ENCODE assay signal across 9 cellular contexts in genomic region chr18:63342206-63342605, GRCh38. TPM values are rescaled to one million over a fixed set of nuclear protein-coding genes. Genes with fewer than 3 reads are reported as not detected.
DNase-seq lines count a peak whose midpoint lies in the region; ATAC-seq, FAIRE-seq and TF ChIP-seq lines count a peak whose summit lies in the region.
"Had no signal": no experiment of that assay in that cellular context is flagged by ENCODE, and none has a peak within 500 bp of the region (broad histone marks: within the 10 kb centered on the region; RNA-seq: fewer than 3 reads in every experiment).

No MANE protein-coding gene starts in this region.

- H3K9me3 ChIP-seq in lower lobe of right lung, result no peaks in the 10 kb centered on the region
- H3K9me3 ChIP-seq: body of pancreas had no signal

- no peak for TF ChIP-seq POLR2A in GM12891 (IDR thresholded peaks at IDR 0.05; ENCODE audit: low read depth, low read length)

- no peaks in the 10 kb centered on the region for H3K4me1 ChIP-seq in lower lobe of right lung
- H3K4me1 ChIP-seq: body of pancreas had no signal

- H3K27me3 ChIP-seq in lower lobe of right lung (ENCODE audit: low read depth), result no peaks in the 10 kb centered on the region
- H3K27me3 ChIP-seq: body of pancreas had no signal

- DNase-seq in ACHN (peak; percentile 32), GM12891 (ENCODE audit: insufficient read length, low spot score) (no peak), NCI-H1694 (lab: John Stamatoyannopoulos, UW) (peak; percentile 36), astrocyte of the cerebellum (ENCODE audit: low read depth) (no peak), lower lobe of right lung (no peak)

- intact Hi-C loops in lower lobe of right lung (cut with DNase I), result no loop called here

- TF ChIP-seq CTCF in astrocyte of the cerebellum (IDR thresholded peaks at IDR 0.05; ENCODE audit: low read depth, low read length, missing control alignments) (peak; percentile 64), lower lobe of right lung (IDR thresholded peaks at IDR 0.05) (peak; percentile 30)

- H3K4me3 ChIP-seq in astrocyte of the cerebellum (ENCODE audit: low read depth, low read length) (no peak overlapping the region), lower lobe of right lung (no peak overlapping the region)
- H3K4me3 ChIP-seq: body of pancreas had no signal

- no peak overlapping the region for H3K27ac ChIP-seq in lower lobe of right lung
- H3K27ac ChIP-seq: body of pancreas had no signal

- peak; percentile 66 for FAIRE-seq in GM12891 (lab: Jason Lieb, UNC)

- ATAC-seq in lower lobe of right lung, result peak in 1 of 2 donors; percentile 43
- no peak for ATAC-seq in HG02642 (IDR thresholded peaks at IDR 0.05; ENCODE audit: poor library complexity, unreplicated experiment)
- ATAC-seq in GM19452 (IDR thresholded peaks at IDR 0.05; ENCODE audit: unreplicated experiment), result no peak
- ATAC-seq in GM19455 (IDR thresholded peaks at IDR 0.05; ENCODE audit: unreplicated experiment), result no peak
- ATAC-seq: body of pancreas had no signal

- H3K36me3 ChIP-seq in lower lobe of right lung, result peaks cover 97% of the 10 kb centered on the region

- in situ Hi-C loops in ACHN (cut with HindIII; ENCODE audit: low pct_ligation_motif_present, low pct_unique_long_range_greater_than_20kb, low sequenced_read_pairs) (loop anchor here (25.0 kb wide), 1 partner anchor 330 kb away; no protein-coding TSS in a partner anchor), astrocyte of the cerebellum (cut with HindIII; ENCODE audit: low sequenced_read_pairs) (loop anchor here (10.0 kb wide), 1 partner anchor 63 kb away; no protein-coding TSS in a partner anchor)

TF ChIP-seq in GM12891, 5 proteins besides CTCF, POLR2A, EP300 and RAD21:
- TF ChIP-seq SPI1 (IDR thresholded peaks at IDR 0.05; ENCODE audit: low read depth, low read length), result no peak
- TF ChIP-seq PAX5 (IDR thresholded peaks at IDR 0.05; ENCODE audit: insufficient read depth, low read length, severe bottlenecking), result no peak
- TF ChIP-seq POLR2AphosphoS5 (IDR thresholded peaks at IDR 0.05; ENCODE audit: low read depth, low read length), result no peak
- TF ChIP-seq POU2F2 (IDR thresholded peaks at IDR 0.05; ENCODE audit: low read depth, low read length), result no peak
- no peak for TF ChIP-seq TAF1 (IDR thresholded peaks at IDR 0.05; ENCODE audit: low read depth, low read length)

RNA-seq across cellular contexts. Expression of gene BCL2, which starts 22.6 kb away (rescaled TPM):
- polyA plus RNA-seq in GM12891 (2012; ENCODE audit: low read depth, missing spikeins), result 25.4 TPM
- total RNA-seq in lower lobe of right lung, result 11.0 TPM

RNA-seq across cellular contexts. Expression of gene KDSR, which starts 24.8 kb away (rescaled TPM):
- 12.4 TPM for polyA plus RNA-seq in GM12891 (2012; ENCODE audit: low read depth, missing spikeins)
- total RNA-seq in lower lobe of right lung, result 68.5 TPM

Comparison
In these comparisons a context has a peak if more than half of its experiments do, and no peak if none do; other contexts are left out.
1. DNase-seq: peak in ACHN (single experiment) and NCI-H1694 (single experiment); none in GM12891 (single experiment), astrocyte of the cerebellum (single experiment) and lower lobe of right lung (single experiment).